ENCODE assay signal across 8 cellular contexts in genomic region chr2:111747410-111748115, GRCh38.
DNase-seq lines count a peak whose midpoint lies in the region; ATAC-seq and TF ChIP-seq lines count a peak whose summit lies in the region.
"Not testable (repeated sequence)": the region's sequence is repeated elsewhere in the genome, so short reads cannot be mapped to it uniquely, and the experiment has no call there.

No MANE protein-coding gene starts in this region.

- not testable (repeated sequence) for H3K36me3 ChIP-seq in WERI-Rb-1

- ATAC-seq in GM19438 (IDR thresholded peaks at IDR 0.05; ENCODE audit: low read depth, unreplicated experiment), result peak; percentile 83
- peak; percentile 88 for ATAC-seq in HG03159 (IDR thresholded peaks at IDR 0.05; ENCODE audit: unreplicated experiment)

- H3K4me3 ChIP-seq in WERI-Rb-1 (ENCODE audit: low read depth, low read length); fibroblast of pulmonary artery (replicated peaks; ENCODE audit: low read depth, low read length): not testable (repeated sequence)

- TF ChIP-seq CTCF in WERI-Rb-1 (IDR thresholded peaks at IDR 0.05; ENCODE audit: low read depth, low read length), result peak; percentile 38
- peak; percentile 21 for TF ChIP-seq CTCF in fibroblast of pulmonary artery (IDR thresholded peaks at IDR 0.05; ENCODE audit: low read length, missing control alignments)
- TF ChIP-seq CTCF in nephron (IDR thresholded peaks at IDR 0.05; ENCODE audit: unreplicated experiment in 3 of 3), result peak; percentile 44 to 55 (median 52)

- not testable (repeated sequence) for H3K27me3 Mint-ChIP-seq in nephron (ENCODE audit: low read depth)

- H3K4me3 Mint-ChIP-seq in nephron, result not testable (repeated sequence)

- not testable (repeated sequence) for H3K27ac Mint-ChIP-seq in nephron

- H3K9me3 ChIP-seq in WERI-Rb-1 (ENCODE audit: severe bottlenecking), result not testable (repeated sequence)

- peak; percentile 6 for DNase-seq in CD1c-positive myeloid dendritic cell (ENCODE audit: extremely low spot score)
- DNase-seq in WERI-Rb-1, result peak; percentile 70
- DNase-seq in activated gamma-delta T cell treated with anti-CD3 and anti-CD28 coated beads, Interleukin-2, amount 50 U/mL, for 16 hours (ENCODE audit: low read depth), result peak; percentile 39
- DNase-seq in fibroblast of pulmonary artery (ENCODE audit: low read depth), result not testable (repeated sequence)
- DNase-seq in stimulated activated CD8-positive, alpha-beta memory T cell treated with anti-CD3 and anti-CD28 coated beads, Interleukin-15, amount 100 ng/mL, for 1 hour (ENCODE audit: low read depth), result peak; percentile 42

- H3K27me3 ChIP-seq in WERI-Rb-1 (ENCODE audit: insufficient read depth, low read depth, severe bottlenecking), result not testable (repeated sequence)

- H3K9me3 Mint-ChIP-seq in nephron, result not testable (repeated sequence)

- H3K4me1 Mint-ChIP-seq in nephron, result not testable (repeated sequence)

- H3K36me3 Mint-ChIP-seq in nephron (ENCODE audit: low read depth), result not testable (repeated sequence)

- not testable (repeated sequence) for H3K27ac ChIP-seq in WERI-Rb-1
